Comparison of ENCODE assay signal across 8 cellular contexts in genomic region chr1:34460193-34460592, GRCh38.
DNase-seq lines count a peak whose midpoint lies in the region; ATAC-seq and TF ChIP-seq lines count a peak whose summit lies in the region.

No MANE protein-coding gene starts in this region.

- no peaks in the 10 kb centered on the region for H3K27me3 Mint-ChIP-seq in activated CD8-positive, alpha-beta memory T cell treated with anti-CD3 and anti-CD28 coated beads, Interleukin-2, amount 10 ng/mL, durations not matched to agents 7 days and 5 days

- no peaks in the 10 kb centered on the region for H3K4me1 Mint-ChIP-seq in activated CD8-positive, alpha-beta memory T cell treated with anti-CD3 and anti-CD28 coated beads, Interleukin-2, amount 10 ng/mL, durations not matched to agents 7 days and 5 days

- TF ChIP-seq CTCF in AG04449 (IDR thresholded peaks at IDR 0.05; ENCODE audit: insufficient read depth, low read length, missing control alignments) = peak; percentile 57
- TF ChIP-seq CTCF in GM10266 (IDR thresholded peaks at IDR 0.05; ENCODE audit: control insufficient read depth, insufficient read depth, low read depth, missing control alignments) = peak; percentile 79

- no peaks in the 10 kb centered on the region for H3K9me3 Mint-ChIP-seq in activated CD8-positive, alpha-beta memory T cell treated with anti-CD3 and anti-CD28 coated beads, Interleukin-2, amount 10 ng/mL, durations not matched to agents 7 days and 5 days (ENCODE audit: low read depth)

- no peak overlapping the region for H3K4me3 ChIP-seq in AG04449 (ENCODE audit: low read depth, low read length)

- no peaks in the 10 kb centered on the region for H3K36me3 Mint-ChIP-seq in activated CD8-positive, alpha-beta memory T cell treated with anti-CD3 and anti-CD28 coated beads, Interleukin-2, amount 10 ng/mL, durations not matched to agents 7 days and 5 days

- POLR2A ChIA-PET in AG04449 (lab: Yijun Ruan, JAX) = no interaction called here

- no peak overlapping the region for H3K27ac Mint-ChIP-seq in activated CD8-positive, alpha-beta memory T cell treated with anti-CD3 and anti-CD28 coated beads, Interleukin-2, amount 10 ng/mL, durations not matched to agents 7 days and 5 days

- DNase-seq in AG04449 (ENCODE audit: low read depth, low spot score) (no peak), GM10266 (ENCODE audit: extremely low spot score) (peak; percentile 52), NCI-H446 (lab: John Stamatoyannopoulos, UW) (peak; percentile 0 to 34), left cardiac atrium (peak; percentile 34)
- DNase-seq in activated CD8-positive, alpha-beta memory T cell treated with anti-CD3 and anti-CD28 coated beads, Interleukin-2, amount 10 ng/mL, durations not matched to agents 7 days and 5 days = peak; percentile 58
- peak; percentile 48 for DNase-seq in stimulated activated CD4-positive, alpha-beta T cell treated with anti-CD3 and anti-CD28 coated beads, Interleukin-4, amount 100 ng/mL, for 24 hours

- no peak for ATAC-seq in activated CD8-positive, alpha-beta memory T cell treated with anti-CD3 and anti-CD28 coated beads, Interleukin-2, amount 10 ng/mL, durations not matched to agents 7 days and 5 days
- peak in 1 of 2 donors; percentile 23 for ATAC-seq in left cardiac atrium
- ATAC-seq in HG03095 (IDR thresholded peaks at IDR 0.05; ENCODE audit: unreplicated experiment) = no peak
- no peak for ATAC-seq in HG03565 (IDR thresholded peaks at IDR 0.05; ENCODE audit: unreplicated experiment)

- no peak overlapping the region for H3K4me3 Mint-ChIP-seq in activated CD8-positive, alpha-beta memory T cell treated with anti-CD3 and anti-CD28 coated beads, Interleukin-2, amount 10 ng/mL, durations not matched to agents 7 days and 5 days

- CTCF ChIA-PET in AG04449 (lab: Yijun Ruan, JAX) = interaction anchor here (0.7 to 1.5 kb wide), 6 partner anchors 12 to 283 kb away, joined by 3 to 5 read pairs (median 3); no protein-coding TSS in a partner anchor
- CTCF ChIA-PET in activated CD8-positive, alpha-beta memory T cell treated with anti-CD3 and anti-CD28 coated beads, Interleukin-2, amount 10 ng/mL, durations not matched to agents 7 days and 5 days (lab: Charles Lee) = interaction anchor here (0.9 to 3.2 kb wide), 8 partner anchors 10 to 283 kb away, joined by 3 to 20 read pairs (median 4); no protein-coding TSS in a partner anchor

- intact Hi-C loops in left cardiac atrium (cut with DNase I) = loop anchor here in 1 of 2 donors (10.0 kb wide), 1 partner anchor 285 kb away; no protein-coding TSS in a partner anchor
